22 cellular contexts compared by ENCODE assay signal in the genomic region with DNA sequence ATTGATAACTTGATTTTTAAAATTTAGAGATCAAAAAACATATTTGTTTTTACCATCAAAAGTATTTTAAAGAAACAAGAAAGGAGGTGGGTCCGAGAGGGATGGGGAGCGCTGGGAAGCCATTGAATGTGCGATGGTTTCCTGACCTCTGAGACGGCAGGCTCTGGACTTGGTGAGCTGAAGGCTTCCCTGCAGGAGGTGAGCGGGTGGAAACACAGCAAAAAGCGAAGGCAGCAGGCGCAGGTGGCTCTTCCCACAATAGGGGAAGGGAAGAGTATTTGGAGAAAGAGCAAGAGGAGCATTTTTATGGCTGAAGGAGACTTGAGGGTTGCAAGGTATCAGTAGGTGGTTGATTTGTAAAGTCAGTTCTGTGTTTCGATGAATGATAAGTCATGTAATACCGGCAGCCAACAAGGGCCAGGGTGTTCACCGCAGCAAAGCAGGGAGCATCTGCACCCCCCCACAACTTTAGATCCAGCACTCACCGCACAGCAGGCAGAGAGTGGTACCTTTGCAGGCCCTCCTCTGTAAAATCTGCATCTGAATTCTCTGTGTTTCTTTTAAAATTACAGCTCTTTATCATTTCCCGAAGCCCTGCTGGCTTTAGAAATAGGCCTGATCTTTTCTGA. TPM values are rescaled to one million over a fixed set of nuclear protein-coding genes. Genes with fewer than 3 reads are reported as not detected.
"Had no signal": no experiment of that assay in that cellular context is flagged by ENCODE, and none has a peak within 500 bp of the region (broad histone marks: within the 10 kb centered on the region; RNA-seq: fewer than 3 reads in every experiment).

No MANE protein-coding gene starts in this region.

- H3K4me3 ChIP-seq: coronary artery, esophagus squamous epithelium, gastrocnemius medialis, lower lobe of right lung, ovary, prostate gland, upper lobe of left lung had no signal

- DNase-seq: activated CD4-positive, alpha-beta T cell treated with anti-CD3 and anti-CD28 coated beads for 4 hours; activated CD4-positive, alpha-beta T cell treated with anti-CD3 and anti-CD28 coated beads, Interleukin-2, amount 50 U/mL, for 48 hours; activated CD4-positive, CD25-positive, alpha-beta regulatory T cell; activated effector memory CD4-positive, alpha-beta T cell treated with Interleukin-2 at 50 U/mL for 16 hours; activated naive CD4-positive, alpha-beta T cell treated with anti-CD3 and anti-CD28 coated beads, Interleukin-2, amount 10 ng/mL, durations not matched to agents 7 days and 5 days; activated T-cell treated with anti-CD3 and anti-CD28 coated beads, Interleukin-2, amount 50 U/mL, for 48 hours; cerebellar nuclear complex; esophagus squamous epithelium; gastrocnemius medialis; islet precursor cell; left colon; lower lobe of right lung; naive thymus-derived CD4-positive, alpha-beta T cell; ovary; stimulated activated CD4-positive, alpha-beta T cell treated with anti-CD3 and anti-CD28 coated beads, Interleukin-4, amount 100 ng/mL, for 1 hour; stimulated activated naive CD8-positive, alpha-beta T cell treated with anti-CD3 and anti-CD28 coated beads, Interleukin-15, Interleukin-2, amounts not matched to agents 100 U/mL and 50 U/mL, for 24 hours; T-helper 9 cell; upper lobe of left lung had no signal

- H3K27me3 ChIP-seq: ovary had no signal

- H3K36me3 ChIP-seq: esophagus squamous epithelium, gastrocnemius medialis, lower lobe of right lung, ovary, prostate gland, upper lobe of left lung had no signal

- H3K4me3 Mint-ChIP-seq: activated naive CD4-positive, alpha-beta T cell treated with anti-CD3 and anti-CD28 coated beads, Interleukin-2, amount 10 ng/mL, durations not matched to agents 7 days and 5 days; naive thymus-derived CD4-positive, alpha-beta T cell had no signal

- H3K9me3 ChIP-seq: esophagus squamous epithelium, gastrocnemius medialis, ovary, prostate gland had no signal

- H3K36me3 Mint-ChIP-seq: activated naive CD4-positive, alpha-beta T cell treated with anti-CD3 and anti-CD28 coated beads, Interleukin-2, amount 10 ng/mL, durations not matched to agents 7 days and 5 days had no signal

- ATAC-seq: gastrocnemius medialis; left colon; lower lobe of right lung; naive thymus-derived CD4-positive, alpha-beta T cell; stimulated activated naive CD8-positive, alpha-beta T cell treated with anti-CD3 and anti-CD28 coated beads, Interleukin-15, Interleukin-2, amounts not matched to agents 100 U/mL and 50 U/mL, for 24 hours had no signal

- H3K27ac ChIP-seq: coronary artery, esophagus squamous epithelium, gastrocnemius medialis, lower lobe of right lung, ovary, prostate gland, upper lobe of left lung had no signal

- H3K9me3 Mint-ChIP-seq: activated naive CD4-positive, alpha-beta T cell treated with anti-CD3 and anti-CD28 coated beads, Interleukin-2, amount 10 ng/mL, durations not matched to agents 7 days and 5 days had no signal

- H3K4me1 Mint-ChIP-seq: activated naive CD4-positive, alpha-beta T cell treated with anti-CD3 and anti-CD28 coated beads, Interleukin-2, amount 10 ng/mL, durations not matched to agents 7 days and 5 days had no signal

- H3K27ac Mint-ChIP-seq: activated naive CD4-positive, alpha-beta T cell treated with anti-CD3 and anti-CD28 coated beads, Interleukin-2, amount 10 ng/mL, durations not matched to agents 7 days and 5 days; naive thymus-derived CD4-positive, alpha-beta T cell had no signal

- H3K4me1 ChIP-seq: esophagus squamous epithelium, gastrocnemius medialis, lower lobe of right lung, prostate gland, upper lobe of left lung had no signal

RNA-seq across cellular contexts. Expression of a gene that starts 10.5 kb away (rescaled TPM):
- total RNA-seq: esophagus squamous epithelium; gastrocnemius medialis; left colon; lower lobe of right lung; naive thymus-derived CD4-positive, alpha-beta T cell; ovary; subcutaneous adipose tissue; T-helper 1 cell treated with Interleukin-12 subunit alpha and Interleukin-12 subunit beta and Interleukin-4 antibody, amounts not matched to agents 30 ng/mL and 1 ng/mL, for 36 hours; upper lobe of left lung had no signal
